23 cellular contexts compared by ENCODE assay signal in genomic region chr2:99728166-99728565, GRCh38.
DNase-seq lines count a peak whose midpoint lies in the region; ATAC-seq and TF ChIP-seq lines count a peak whose summit lies in the region.
"Had no signal": no experiment of that assay in that cellular context is flagged by ENCODE, and none has a peak within 500 bp of the region (broad histone marks: within the 10 kb centered on the region; RNA-seq: fewer than 3 reads in every experiment).

No MANE protein-coding gene starts in this region.

- no peak for ATAC-seq in activated CD4-positive, alpha-beta T cell treated with anti-CD3 and anti-CD28 coated beads for 36 hours
- no peak for ATAC-seq in aorta (ENCODE audit: low FRiP score)
- ATAC-seq: HCT116 had no signal

- H3K4me3 Mint-ChIP-seq in activated CD4-positive, alpha-beta T cell treated with anti-CD3 and anti-CD28 coated beads for 36 hours, result no peak overlapping the region
- no peak overlapping the region for H3K4me3 Mint-ChIP-seq in activated CD4-positive, alpha-beta T cell treated with anti-CD3 and anti-CD28 coated beads, Interleukin-2, amount 10 ng/mL, durations not matched to agents 7 days and 5 days
- H3K4me3 Mint-ChIP-seq in brain (no peak overlapping the region), nephron (no peak overlapping the region)
- H3K4me3 Mint-ChIP-seq: CD4-positive, CD25-positive, alpha-beta regulatory T cell had no signal

- H3K36me3 ChIP-seq in left ventricle myocardium inferior (no peaks in the 10 kb centered on the region), aorta (ENCODE audit: control insufficient read depth in 1 of 2, insufficient read depth in 2 of 2, low read length in 1 of 2) (no peaks in the 10 kb centered on the region)
- H3K36me3 ChIP-seq: MG63 had no signal

- no peaks in the 10 kb centered on the region for H3K4me1 Mint-ChIP-seq in activated CD4-positive, alpha-beta T cell treated with anti-CD3 and anti-CD28 coated beads for 36 hours
- H3K4me1 Mint-ChIP-seq in activated CD4-positive, alpha-beta T cell treated with anti-CD3 and anti-CD28 coated beads, Interleukin-2, amount 10 ng/mL, durations not matched to agents 7 days and 5 days, result no peaks in the 10 kb centered on the region
- H3K4me1 Mint-ChIP-seq in brain (peaks cover 39% of the 10 kb centered on the region), nephron (peaks cover 40% of the 10 kb centered on the region)
- H3K4me1 Mint-ChIP-seq: CD4-positive, CD25-positive, alpha-beta regulatory T cell had no signal

- peaks cover 3% of the 10 kb centered on the region for H3K9me3 ChIP-seq in left ventricle myocardium inferior (replicated peaks)
- peaks cover 2% of the 10 kb centered on the region for H3K9me3 ChIP-seq in aorta (ENCODE audit: control insufficient read depth, low read length)
- H3K9me3 ChIP-seq: MG63 had no signal

- H3K36me3 Mint-ChIP-seq in activated CD4-positive, alpha-beta T cell treated with anti-CD3 and anti-CD28 coated beads for 36 hours (ENCODE audit: low read depth), result no peaks in the 10 kb centered on the region
- no peaks in the 10 kb centered on the region for H3K36me3 Mint-ChIP-seq in activated CD4-positive, alpha-beta T cell treated with anti-CD3 and anti-CD28 coated beads, Interleukin-2, amount 10 ng/mL, durations not matched to agents 7 days and 5 days (ENCODE audit: low read depth)
- H3K36me3 Mint-ChIP-seq in brain, result peaks cover 11% of the 10 kb centered on the region
- peaks cover 24% of the 10 kb centered on the region for H3K36me3 Mint-ChIP-seq in nephron (ENCODE audit: low read depth)

- no peak overlapping the region for H3K4me3 ChIP-seq in left ventricle myocardium inferior
- no peak overlapping the region for H3K4me3 ChIP-seq in aorta (ENCODE audit: low read length in 2 of 2)
- H3K4me3 ChIP-seq: MG63, PC-9 had no signal

- 70 to 74% methylated on average over 4 of the region's 4 CpGs for WGBS in aorta, 2 donors

- H3K27me3 Mint-ChIP-seq in activated CD4-positive, alpha-beta T cell treated with anti-CD3 and anti-CD28 coated beads for 36 hours, result no peaks in the 10 kb centered on the region
- no peaks in the 10 kb centered on the region for H3K27me3 Mint-ChIP-seq in activated CD4-positive, alpha-beta T cell treated with anti-CD3 and anti-CD28 coated beads, Interleukin-2, amount 10 ng/mL, durations not matched to agents 7 days and 5 days
- H3K27me3 Mint-ChIP-seq in brain (no peaks in the 10 kb centered on the region), nephron (ENCODE audit: low read depth) (no peaks in the 10 kb centered on the region)
- H3K27me3 Mint-ChIP-seq: CD4-positive, CD25-positive, alpha-beta regulatory T cell had no signal

- POLR2A ChIA-PET in activated CD4-positive, alpha-beta T cell treated with anti-CD3 and anti-CD28 coated beads for 36 hours (lab: Charles Lee), result no interaction called here
- POLR2A ChIA-PET in activated CD4-positive, alpha-beta T cell treated with anti-CD3 and anti-CD28 coated beads, Interleukin-2, amount 10 ng/mL, durations not matched to agents 7 days and 5 days (lab: Charles Lee), result no interaction called here

- CTCF ChIA-PET in activated CD4-positive, alpha-beta T cell treated with anti-CD3 and anti-CD28 coated beads for 36 hours (lab: Charles Lee), result no interaction called here
- CTCF ChIA-PET in activated CD4-positive, alpha-beta T cell treated with anti-CD3 and anti-CD28 coated beads, Interleukin-2, amount 10 ng/mL, durations not matched to agents 7 days and 5 days (lab: Charles Lee), result no interaction called here

- H3K4me1 ChIP-seq in left ventricle myocardium inferior (peaks cover 39% of the 10 kb centered on the region), aorta (ENCODE audit: control insufficient read depth in 1 of 2, insufficient read depth in 2 of 2, low read length in 2 of 2) (no peaks in the 10 kb centered on the region)

- DNase-seq in activated CD4-positive, alpha-beta T cell treated with anti-CD3 and anti-CD28 coated beads for 36 hours, result no peak
- no peak for DNase-seq in activated CD4-positive, alpha-beta T cell treated with anti-CD3 and anti-CD28 coated beads, Interleukin-2, amount 10 ng/mL, durations not matched to agents 7 days and 5 days
- DNase-seq in left ventricle myocardium inferior, result no peak
- DNase-seq in NCI-H146 treated with DMSO at 0.1 percent for 48 hours (lab: John Stamatoyannopoulos, UW; ENCODE audit: unreplicated experiment), result no peak
- no peak for DNase-seq in aorta
- no peak for DNase-seq in ecto neural progenitor cell (ENCODE audit: low spot score)
- DNase-seq: 8988T; ACHN; CD4-positive, CD25-positive, alpha-beta regulatory T cell; KG1; MG63; NCI-H1694; NCI-H2081; NCI-H2171; NCI-H226; NCI-H510A; NCI-H748 treated with DMSO at 0.1 percent for 48 hours; NK-92 treated with Interleukin-12 subunit alpha and Interleukin-12 subunit beta, amount 100 ng/mL, for 24 hours; SHP77 had no signal

- H3K9me3 Mint-ChIP-seq in activated CD4-positive, alpha-beta T cell treated with anti-CD3 and anti-CD28 coated beads for 36 hours (ENCODE audit: low read depth), result peaks cover 4% of the 10 kb centered on the region
- H3K9me3 Mint-ChIP-seq in activated CD4-positive, alpha-beta T cell treated with anti-CD3 and anti-CD28 coated beads, Interleukin-2, amount 10 ng/mL, durations not matched to agents 7 days and 5 days, result no peaks in the 10 kb centered on the region
- H3K9me3 Mint-ChIP-seq in brain (peaks cover 4 to 10% (median 7%) of the 10 kb centered on the region in 5 experiments), nephron (peaks cover 8% of the 10 kb centered on the region)

- peak overlapping the region; percentile 42 for H3K27ac Mint-ChIP-seq in activated CD4-positive, alpha-beta T cell treated with anti-CD3 and anti-CD28 coated beads for 36 hours
- H3K27ac Mint-ChIP-seq in activated CD4-positive, alpha-beta T cell treated with anti-CD3 and anti-CD28 coated beads, Interleukin-2, amount 10 ng/mL, durations not matched to agents 7 days and 5 days, result no peak overlapping the region
- H3K27ac Mint-ChIP-seq in brain, result peak overlapping the region in 3 of 5 experiments; percentile 33 to 67 (median 42)
- peak overlapping the region; percentile 25 to 67 (median 62) for H3K27ac Mint-ChIP-seq in nephron
- H3K27ac Mint-ChIP-seq: CD4-positive, CD25-positive, alpha-beta regulatory T cell had no signal

- H3K27me3 ChIP-seq in left ventricle myocardium inferior (ENCODE audit: low read depth) (no peaks in the 10 kb centered on the region), aorta (ENCODE audit: control insufficient read depth in 1 of 2, insufficient read depth in 2 of 2, low read length in 1 of 2) (no peaks in the 10 kb centered on the region)
- H3K27me3 ChIP-seq: MG63 had no signal

- H3K27ac ChIP-seq in left ventricle myocardium inferior (replicated peaks) (peak overlapping the region; percentile 55), aorta (ENCODE audit: low read depth in 1 of 2, low read length in 2 of 2) (no peak overlapping the region)
- H3K27ac ChIP-seq: PC-9 had no signal

- intact Hi-C loops in activated CD4-positive, alpha-beta T cell treated with anti-CD3 and anti-CD28 coated beads for 36 hours (cut with DNase I, micrococcal nuclease), result loop anchor here in 1 of 2 experiments (10.0 kb wide), 1 partner anchor 517 kb away; no protein-coding TSS in a partner anchor
- intact Hi-C loops in left ventricle myocardium inferior (cut with micrococcal nuclease) (no loop called here), aorta (cut with DNase I) (no loop called here)

- TF ChIP-seq CTCF in brain (conservative IDR thresholded peaks at IDR 0.05) (no peak), left ventricle myocardium inferior (IDR thresholded peaks at IDR 0.05; ENCODE audit: borderline replicate concordance) (no peak), nephron (IDR thresholded peaks at IDR 0.05; ENCODE audit: unreplicated experiment in 3 of 3) (no peak)
